ENCODE assay signal across 18 cellular contexts in the genomic region with DNA sequence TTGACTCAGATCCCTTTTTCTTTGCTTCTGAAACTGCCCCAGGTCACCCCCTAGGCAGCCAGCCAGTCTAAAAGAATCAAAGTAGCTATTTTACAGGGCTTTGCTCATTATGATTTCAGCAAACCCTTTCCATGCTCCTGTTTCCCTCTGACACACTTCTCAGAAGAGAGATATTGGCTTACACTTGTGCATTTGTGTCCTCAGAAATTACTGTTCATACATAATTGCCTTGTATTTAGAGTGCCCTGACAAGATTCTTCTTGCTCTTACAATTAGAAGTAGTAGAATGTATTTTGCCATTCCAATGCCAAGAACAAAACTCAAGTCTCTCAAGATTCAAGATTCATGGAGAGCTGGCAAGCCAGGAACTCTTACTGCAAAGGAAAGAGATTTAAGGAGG.
"Had no signal": no experiment of that assay in that cellular context is flagged by ENCODE, and none has a peak within 500 bp of the region (broad histone marks: within the 10 kb centered on the region; RNA-seq: fewer than 3 reads in every experiment).

No MANE protein-coding gene starts in this region.

- H3K27ac Mint-ChIP-seq: natural killer cell treated with Interleukin-12 subunit alpha and Interleukin-12 subunit beta and Interleukin-15 and Interleukin-18, amount 100 ng/mL, for 72 hours had no signal

- H3K4me3 Mint-ChIP-seq: natural killer cell treated with Interleukin-12 subunit alpha and Interleukin-12 subunit beta and Interleukin-15 and Interleukin-18, amount 100 ng/mL, for 72 hours had no signal

- H3K36me3 Mint-ChIP-seq: natural killer cell treated with Interleukin-12 subunit alpha and Interleukin-12 subunit beta and Interleukin-15 and Interleukin-18, amount 100 ng/mL, for 72 hours had no signal

- ATAC-seq: esophagus mucosa; heart right ventricle; natural killer cell treated with Interleukin-12 subunit alpha and Interleukin-12 subunit beta and Interleukin-15 and Interleukin-18, amount 100 ng/mL, for 72 hours; pancreas; sciatic nerve had no signal

- DNase-seq: effector memory CD4-positive, alpha-beta T cell; heart right ventricle; kidney glomerular epithelial cell; mammary epithelial cell; occipital lobe; pancreas; retina; spleen; stimulated activated CD4-positive, alpha-beta T cell treated with anti-CD3 and anti-CD28 coated beads, Interleukin-15, amount 100 ng/mL, for 24 hours; stimulated activated CD4-positive, alpha-beta T cell treated with anti-CD3 and anti-CD28 coated beads, Interleukin-2, amount 100 ng/mL, for 24 hours; stimulated activated CD4-positive, alpha-beta T cell treated with anti-CD3 and anti-CD28 coated beads, Interleukin-4, amount 100 ng/mL, for 4 hours; stimulated activated naive CD4-positive, alpha-beta T cell; stomach; trophoblast cell; uterus had no signal

- H3K27me3 Mint-ChIP-seq: natural killer cell treated with Interleukin-12 subunit alpha and Interleukin-12 subunit beta and Interleukin-15 and Interleukin-18, amount 100 ng/mL, for 72 hours had no signal
